8 cellular contexts compared by ENCODE assay signal in genomic region chr3:184417619-184418327, GRCh38. TPM values are rescaled to one million over a fixed set of nuclear protein-coding genes. Genes with fewer than 3 reads are reported as not detected.
A peak's percentile ranks its signal among the peaks of the same experiment; 100 is the strongest.
DNase-seq lines count a peak whose midpoint lies in the region; ATAC-seq and TF ChIP-seq lines count a peak whose summit lies in the region.

No MANE protein-coding gene starts in this region.

- no peaks in the 10 kb centered on the region for H3K4me1 ChIP-seq in lung (ENCODE audit: control insufficient read depth in 2 of 2, insufficient read depth in 2 of 2, low read length in 2 of 2)

- H3K9me3 ChIP-seq in lung (ENCODE audit: control insufficient read depth in 2 of 2, insufficient read depth in 1 of 2, low read length in 1 of 2) = no peaks in the 10 kb centered on the region

- H3K4me3 ChIP-seq in coronary artery (no peak overlapping the region), lung (no peak overlapping the region)

- ATAC-seq in GM18873 (IDR thresholded peaks at IDR 0.05; ENCODE audit: low FRiP score, unreplicated experiment) = peak; percentile 75
- peak; percentile 78 for ATAC-seq in HG03432 (IDR thresholded peaks at IDR 0.05; ENCODE audit: unreplicated experiment)
- ATAC-seq in lung (ENCODE audit: insufficient read depth, low FRiP score) = peak; percentile 77

- H3K27ac ChIP-seq in coronary artery (no peak overlapping the region), lung (ENCODE audit: low read depth in 1 of 2, low read length in 1 of 2) (no peak overlapping the region)

- peak; percentile 60 for TF ChIP-seq CTCF in coronary artery (IDR thresholded peaks at IDR 0.05)
- TF ChIP-seq CTCF in lung (IDR thresholded peaks at IDR 0.05; ENCODE audit: control extremely low read depth, extremely low read depth) = peak; percentile 88

- DNase-seq in AG08395 (ENCODE audit: low spot score) = peak; percentile 86
- peak; percentile 13 for DNase-seq in NCI-H524 treated with DMSO at 0.1 percent for 48 hours (lab: John Stamatoyannopoulos, UW)
- DNase-seq in activated CD4-positive, alpha-beta T cell treated with anti-CD3 and anti-CD28 coated beads, Interleukin-2, amount 50 U/mL, for 1 hour = peak; percentile 67
- no peak for DNase-seq in coronary artery (ENCODE audit: low spot score)
- DNase-seq in lung (ENCODE audit: low spot score) = peak; percentile 72
- DNase-seq in stimulated activated CD8-positive, alpha-beta memory T cell treated with anti-CD3 and anti-CD28 coated beads, Interleukin-15, amount 100 ng/mL, for 48 hours (ENCODE audit: low read depth in 2 of 2) = peak; percentile 40 to 44

- no peaks in the 10 kb centered on the region for H3K36me3 ChIP-seq in lung (ENCODE audit: control insufficient read depth in 2 of 2, insufficient read depth in 2 of 2, low read length in 2 of 2)

- WGBS in lung, 2 donors = 23 to 28% methylated on average over 12 to 14 of the region's 14 CpGs

- H3K27me3 ChIP-seq in lung (ENCODE audit: control insufficient read depth, insufficient read depth) = no peaks in the 10 kb centered on the region

RNA-seq across cellular contexts. Expression of gene CHRD, which starts 37.9 kb away (rescaled TPM):
- 10 to 100 TPM in 1 of 2 donors, 1 to 10 TPM in 1; 6.7 to 16.7 TPM for total RNA-seq in lung
- polyA plus RNA-seq in lung = 1 to 10 TPM; 4.2 to 4.9 TPM

RNA-seq across cellular contexts. Expression of gene THPO, which starts 39.8 kb away (rescaled TPM):
- total RNA-seq in lung = under 1 TPM; 0.17 to 0.31 TPM
- polyA plus RNA-seq in lung = under 1 TPM; 0.18 to 0.22 TPM

RNA-seq across cellular contexts. Expression of gene POLR2H, which starts 56.3 kb away (rescaled TPM):
- total RNA-seq in lung = 10 to 100 TPM; 46.4 to 71.7 TPM
- 100 to 1,000 TPM in 1 of 2 donors, 10 to 100 TPM in 1; 93.2 to 139 TPM for polyA plus RNA-seq in lung

RNA-seq across cellular contexts. Expression of gene CLCN2, which starts 56.4 kb away (rescaled TPM):
- 1 to 10 TPM; 5.7 to 8.7 TPM for total RNA-seq in lung
- 1 to 10 TPM; 2.7 to 5.0 TPM for polyA plus RNA-seq in lung
